In the genomic region with DNA sequence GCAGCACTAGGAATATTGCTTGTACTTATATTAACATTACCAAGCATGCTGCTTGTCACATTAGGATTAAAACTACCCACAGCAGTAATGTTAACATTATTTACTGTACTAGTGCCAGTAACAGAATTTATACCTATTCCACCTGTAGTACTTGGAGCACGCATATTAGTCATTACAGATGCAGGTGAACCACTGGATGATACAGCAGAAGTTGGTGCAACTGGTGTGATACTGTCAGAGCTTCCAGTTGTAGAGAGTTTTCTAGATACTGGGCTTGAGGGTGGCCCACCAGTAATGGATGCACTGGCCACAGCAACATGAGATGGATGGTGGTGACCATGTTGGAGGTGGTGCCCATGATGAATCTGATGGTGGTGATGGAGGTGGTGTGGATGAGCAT, we compare ENCODE assay signal across 1 cellular context.
TF ChIP-seq lines count a peak whose summit lies in the region.

No MANE protein-coding gene starts in this region.

TF ChIP-seq in K562, 482 proteins besides CTCF, POLR2A, EP300 and RAD21 (continued from another document):
- no peak for TF ChIP-seq PHF20 (IDR thresholded peaks at IDR 0.05; ENCODE audit: partially characterized antibody)
- TF ChIP-seq, protein P1, sequence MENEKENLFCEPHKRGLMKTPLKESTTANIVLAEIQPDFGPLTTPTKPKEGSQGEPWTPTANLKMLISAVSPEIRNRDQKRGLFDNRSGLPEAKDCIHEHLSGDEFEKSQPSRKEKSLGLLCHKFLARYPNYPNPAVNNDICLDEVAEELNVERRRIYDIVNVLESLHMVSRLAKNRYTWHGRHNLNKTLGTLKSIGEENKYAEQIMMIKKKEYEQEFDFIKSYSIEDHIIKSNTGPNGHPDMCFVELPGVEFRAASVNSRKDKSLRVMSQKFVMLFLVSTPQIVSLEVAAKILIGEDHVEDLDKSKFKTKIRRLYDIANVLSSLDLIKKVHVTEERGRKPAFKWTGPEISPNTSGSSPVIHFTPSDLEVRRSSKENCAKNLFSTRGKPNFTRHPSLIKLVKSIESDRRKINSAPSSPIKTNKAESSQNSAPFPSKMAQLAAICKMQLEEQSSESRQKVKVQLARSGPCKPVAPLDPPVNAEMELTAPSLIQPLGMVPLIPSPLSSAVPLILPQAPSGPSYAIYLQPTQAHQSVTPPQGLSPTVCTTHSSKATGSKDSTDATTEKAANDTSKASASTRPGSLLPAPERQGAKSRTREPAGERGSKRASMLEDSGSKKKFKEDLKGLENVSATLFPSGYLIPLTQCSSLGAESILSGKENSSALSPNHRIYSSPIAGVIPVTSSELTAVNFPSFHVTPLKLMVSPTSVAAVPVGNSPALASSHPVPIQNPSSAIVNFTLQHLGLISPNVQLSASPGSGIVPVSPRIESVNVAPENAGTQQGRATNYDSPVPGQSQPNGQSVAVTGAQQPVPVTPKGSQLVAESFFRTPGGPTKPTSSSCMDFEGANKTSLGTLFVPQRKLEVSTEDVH (IDR thresholded peaks at IDR 0.05; ENCODE audit: low read depth, partially characterized antibody): no peak
- TF ChIP-seq ZNF778 (CRISPR knock-in tag; IDR thresholded peaks at IDR 0.05): no peak
- no peak for TF ChIP-seq PHF8 (IDR thresholded peaks at IDR 0.05; ENCODE audit: borderline replicate concordance, low read length)
- TF ChIP-seq YBX1 (IDR thresholded peaks at IDR 0.05): no peak
- no peak for TF ChIP-seq HDAC3 (IDR thresholded peaks at IDR 0.05; ENCODE audit: borderline replicate concordance, partially characterized antibody)
- no peak for TF ChIP-seq MCM7 (IDR thresholded peaks at IDR 0.05)
- no peak for TF ChIP-seq TEAD1 (CRISPR knock-in tag; IDR thresholded peaks at IDR 0.05)
- no peak for TF ChIP-seq RNF2 (IDR thresholded peaks at IDR 0.05)
- TF ChIP-seq, protein P2, sequence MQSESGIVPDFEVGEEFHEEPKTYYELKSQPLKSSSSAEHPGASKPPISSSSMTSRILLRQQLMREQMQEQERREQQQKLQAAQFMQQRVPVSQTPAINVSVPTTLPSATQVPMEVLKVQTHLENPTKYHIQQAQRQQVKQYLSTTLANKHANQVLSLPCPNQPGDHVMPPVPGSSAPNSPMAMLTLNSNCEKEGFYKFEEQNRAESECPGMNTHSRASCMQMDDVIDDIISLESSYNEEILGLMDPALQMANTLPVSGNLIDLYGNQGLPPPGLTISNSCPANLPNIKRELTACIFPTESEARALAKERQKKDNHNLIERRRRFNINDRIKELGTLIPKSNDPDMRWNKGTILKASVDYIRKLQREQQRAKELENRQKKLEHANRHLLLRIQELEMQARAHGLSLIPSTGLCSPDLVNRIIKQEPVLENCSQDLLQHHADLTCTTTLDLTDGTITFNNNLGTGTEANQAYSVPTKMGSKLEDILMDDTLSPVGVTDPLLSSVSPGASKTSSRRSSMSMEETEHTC (IDR thresholded peaks at IDR 0.05): no peak
- no peak for TF ChIP-seq OTX1 (CRISPR knock-in tag; IDR thresholded peaks at IDR 0.05)
